ENCODE assay signal across 1 cellular context in genomic region chr12:28192145-28192544, GRCh38.
TF ChIP-seq lines count a peak whose summit lies in the region.

No MANE protein-coding gene starts in this region.

TF ChIP-seq in GM12878, 131 proteins besides CTCF, POLR2A, EP300 and RAD21 (continued from another document):
- TF ChIP-seq, protein P1, sequence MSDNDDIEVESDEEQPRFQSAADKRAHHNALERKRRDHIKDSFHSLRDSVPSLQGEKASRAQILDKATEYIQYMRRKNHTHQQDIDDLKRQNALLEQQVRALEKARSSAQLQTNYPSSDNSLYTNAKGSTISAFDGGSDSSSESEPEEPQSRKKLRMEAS (IDR thresholded peaks at IDR 0.05; ENCODE audit: low read depth, low read length): no peak
- TF ChIP-seq PBX3 (IDR thresholded peaks at IDR 0.05; ENCODE audit: insufficient replicate concordance, low read depth, low read length) (no peak), ZZZ3 (IDR thresholded peaks at IDR 0.05; ENCODE audit: control insufficient read depth, insufficient read length, low read depth) (no peak), SMARCA5 (IDR thresholded peaks at IDR 0.05) (no peak), RUNX3 (IDR thresholded peaks at IDR 0.05; ENCODE audit: low read length) (no peak)
